ENCODE assay signal across 1 cellular context in genomic region chr9:89553451-89554020, GRCh38.
TF ChIP-seq lines count a peak whose summit lies in the region.

No MANE protein-coding gene starts in this region.

TF ChIP-seq in GM12878, 131 proteins besides CTCF, POLR2A, EP300 and RAD21:
- 0 out of 2 replicates have a peak, but pooled peaks have one; percentile 8 for TF ChIP-seq TCF3 (IDR thresholded peaks at IDR 0.05; ENCODE audit: borderline replicate concordance, insufficient read depth, low read depth, low read length)
- TF ChIP-seq RUNX3 (IDR thresholded peaks at IDR 0.05; ENCODE audit: low read length): 0 out of 2 replicates have a peak, but pooled peaks have one; percentile 28
- TF ChIP-seq TCF7 (IDR thresholded peaks at IDR 0.05; ENCODE audit: borderline replicate concordance): no peak
- TF ChIP-seq ZSCAN29 (IDR thresholded peaks at IDR 0.05): no peak
- no peak for TF ChIP-seq PAX8 (IDR thresholded peaks at IDR 0.05)
